Comparison of ENCODE assay signal across 33 cellular contexts in genomic region chr3:187400756-187401155, GRCh38. TPM values are rescaled to one million over a fixed set of nuclear protein-coding genes. Genes with fewer than 3 reads are reported as not detected.
"Had no signal": no experiment of that assay in that cellular context is flagged by ENCODE, and none has a peak within 500 bp of the region (broad histone marks: within the 10 kb centered on the region; RNA-seq: fewer than 3 reads in every experiment).

No MANE protein-coding gene starts in this region.

- H3K27ac Mint-ChIP-seq: activated B cell treated with CpG ODN at 0.5 μM for 24 hours; activated CD8-positive, alpha-beta T cell treated with anti-CD3 and anti-CD28 coated beads for 36 hours; activated naive CD4-positive, alpha-beta T cell treated with anti-CD3 and anti-CD28 coated beads for 36 hours; activated naive CD4-positive, alpha-beta T cell treated with anti-CD3 and anti-CD28 coated beads, Interleukin-2, amount 50 U/mL, for 24 hours; activated naive CD8-positive, alpha-beta T cell treated with anti-CD3 and anti-CD28 coated beads for 36 hours; activated naive CD8-positive, alpha-beta T cell treated with anti-CD3 and anti-CD28 coated beads, Interleukin-2, amount 50 U/mL, for 24 hours; activated T-helper 17 cell treated with anti-CD3 and anti-CD28 coated beads, Interleukin-2, amount 50 U/mL, for 72 hours; brain; effector memory CD8-positive, alpha-beta T cell; T-helper 17 cell; T-helper 2 cell treated with Interferon-gamma antibody and Interleukin-4, amounts not matched to agents 5 μg/mL and 100 μg/mL, for 36 hours had no signal

- H3K9me3 ChIP-seq: ascending aorta, breast epithelium, esophagus muscularis mucosa, gastrocnemius medialis had no signal

- H3K9me3 Mint-ChIP-seq: activated B cell treated with CpG ODN at 0.5 μM for 24 hours; activated CD8-positive, alpha-beta T cell treated with anti-CD3 and anti-CD28 coated beads for 36 hours; activated naive CD4-positive, alpha-beta T cell treated with anti-CD3 and anti-CD28 coated beads for 36 hours; activated naive CD4-positive, alpha-beta T cell treated with anti-CD3 and anti-CD28 coated beads, Interleukin-2, amount 50 U/mL, for 24 hours; activated naive CD8-positive, alpha-beta T cell treated with anti-CD3 and anti-CD28 coated beads for 36 hours; activated naive CD8-positive, alpha-beta T cell treated with anti-CD3 and anti-CD28 coated beads, Interleukin-2, amount 50 U/mL, for 24 hours; activated T-cell treated with anti-CD3 and anti-CD28 coated beads, Interleukin-2, amount 50 U/mL, for 4 hours; activated T-helper 17 cell treated with anti-CD3 and anti-CD28 coated beads, Interleukin-2, amount 50 U/mL, for 72 hours; central memory CD8-positive, alpha-beta T cell; effector memory CD8-positive, alpha-beta T cell; T-helper 2 cell treated with Interferon-gamma antibody and Interleukin-4, amounts not matched to agents 5 μg/mL and 100 μg/mL, for 36 hours had no signal

- ATAC-seq: activated CD4-positive, CD25-positive, alpha-beta regulatory T cell treated with anti-CD3 and anti-CD28 coated beads, Interleukin-2, amount 50 U/mL, for 24 hours; activated CD8-positive, alpha-beta T cell treated with anti-CD3 and anti-CD28 coated beads for 36 hours; activated naive CD8-positive, alpha-beta T cell treated with anti-CD3 and anti-CD28 coated beads, Interleukin-2, amount 50 U/mL, for 24 hours; activated T-cell treated with anti-CD3 and anti-CD28 coated beads, Interleukin-2, amount 50 U/mL, for 4 hours; activated T-helper 17 cell treated with anti-CD3 and anti-CD28 coated beads, Interleukin-2, amount 50 U/mL, for 72 hours; effector memory CD8-positive, alpha-beta T cell; foreskin keratinocyte; gastrocnemius medialis; heart right ventricle; T-helper 17 cell had no signal

- DNase-seq: activated B cell treated with CpG ODN at 0.5 μM for 24 hours; activated CD4-positive, alpha-beta T cell treated with anti-CD3 and anti-CD28 coated beads for 48 hours; activated CD4-positive, alpha-beta T cell treated with anti-CD3 and anti-CD28 coated beads, Interleukin-2, amount 50 U/mL, for 1 hour; activated CD4-positive, alpha-beta T cell treated with anti-CD3 and anti-CD28 coated beads, Interleukin-2, amount 50 U/mL, for 48 hours; activated CD8-positive, alpha-beta memory T cell treated with anti-CD3 and anti-CD28 coated beads for 24 hours; activated CD8-positive, alpha-beta T cell treated with anti-CD3 and anti-CD28 coated beads for 36 hours; activated effector memory CD4-positive, alpha-beta T cell treated with anti-CD3 and anti-CD28 coated beads, Interleukin-2, amount 50 U/mL, for 16 hours; activated naive CD4-positive, alpha-beta T cell treated with anti-CD3 and anti-CD28 coated beads for 36 hours; activated naive CD8-positive, alpha-beta T cell treated with anti-CD3 and anti-CD28 coated beads for 36 hours; activated naive CD8-positive, alpha-beta T cell treated with anti-CD3 and anti-CD28 coated beads, Interleukin-2, amount 50 U/mL, for 24 hours; activated T-cell treated with anti-CD3 and anti-CD28 coated beads, Interleukin-2, amount 50 U/mL, for 4 hours; adrenal gland; cortex of kidney; dermis blood vessel endothelial cell; effector CD4-positive, alpha-beta T cell; effector memory CD8-positive, alpha-beta T cell; erythroblast; foreskin keratinocyte; gastrocnemius medialis; heart right ventricle; T-helper 1 cell; T-helper 17 cell; T1000; WERI-Rb-1 had no signal

- H3K4me1 Mint-ChIP-seq: activated B cell treated with CpG ODN at 0.5 μM for 24 hours; activated naive CD4-positive, alpha-beta T cell treated with anti-CD3 and anti-CD28 coated beads, Interleukin-2, amount 50 U/mL, for 24 hours; activated naive CD8-positive, alpha-beta T cell treated with anti-CD3 and anti-CD28 coated beads for 36 hours; activated naive CD8-positive, alpha-beta T cell treated with anti-CD3 and anti-CD28 coated beads, Interleukin-2, amount 50 U/mL, for 24 hours; activated T-helper 17 cell treated with anti-CD3 and anti-CD28 coated beads, Interleukin-2, amount 50 U/mL, for 72 hours; central memory CD8-positive, alpha-beta T cell; T-helper 17 cell had no signal

- H3K27ac ChIP-seq: adrenal gland, ascending aorta, breast epithelium, esophagus muscularis mucosa, foreskin keratinocyte, gastrocnemius medialis, heart right ventricle, WERI-Rb-1 had no signal

- H3K4me1 ChIP-seq: breast epithelium, gastrocnemius medialis, heart right ventricle had no signal

- H3K27me3 Mint-ChIP-seq: brain had no signal

- H3K36me3 Mint-ChIP-seq: activated naive CD8-positive, alpha-beta T cell treated with anti-CD3 and anti-CD28 coated beads for 36 hours; brain had no signal

- H3K36me3 ChIP-seq: adrenal gland, ascending aorta, breast epithelium, esophagus muscularis mucosa, gastrocnemius medialis, heart right ventricle, WERI-Rb-1 had no signal

- H3K4me3 ChIP-seq: adrenal gland, ascending aorta, breast epithelium, esophagus muscularis mucosa, gastrocnemius medialis, heart right ventricle had no signal

- H3K27me3 ChIP-seq: ascending aorta, breast epithelium, esophagus muscularis mucosa, foreskin keratinocyte, gastrocnemius medialis had no signal

- H3K4me3 Mint-ChIP-seq: activated B cell treated with CpG ODN at 0.5 μM for 24 hours; activated CD8-positive, alpha-beta T cell treated with anti-CD3 and anti-CD28 coated beads for 36 hours; activated naive CD4-positive, alpha-beta T cell treated with anti-CD3 and anti-CD28 coated beads for 36 hours; activated naive CD4-positive, alpha-beta T cell treated with anti-CD3 and anti-CD28 coated beads, Interleukin-2, amount 50 U/mL, for 24 hours; activated naive CD8-positive, alpha-beta T cell treated with anti-CD3 and anti-CD28 coated beads for 36 hours; activated naive CD8-positive, alpha-beta T cell treated with anti-CD3 and anti-CD28 coated beads, Interleukin-2, amount 50 U/mL, for 24 hours; activated T-cell treated with anti-CD3 and anti-CD28 coated beads, Interleukin-2, amount 50 U/mL, for 4 hours; activated T-helper 17 cell treated with anti-CD3 and anti-CD28 coated beads, Interleukin-2, amount 50 U/mL, for 72 hours; brain; central memory CD8-positive, alpha-beta T cell; effector memory CD8-positive, alpha-beta T cell; T-helper 17 cell; T-helper 2 cell treated with Interferon-gamma antibody and Interleukin-4, amounts not matched to agents 5 μg/mL and 100 μg/mL, for 36 hours had no signal

RNA-seq across cellular contexts. Expression of gene RTP4, which starts 32.6 kb away (rescaled TPM):
- total RNA-seq: ascending aorta had no signal
